Comparison of ENCODE assay signal across 9 cellular contexts in the genomic region with DNA sequence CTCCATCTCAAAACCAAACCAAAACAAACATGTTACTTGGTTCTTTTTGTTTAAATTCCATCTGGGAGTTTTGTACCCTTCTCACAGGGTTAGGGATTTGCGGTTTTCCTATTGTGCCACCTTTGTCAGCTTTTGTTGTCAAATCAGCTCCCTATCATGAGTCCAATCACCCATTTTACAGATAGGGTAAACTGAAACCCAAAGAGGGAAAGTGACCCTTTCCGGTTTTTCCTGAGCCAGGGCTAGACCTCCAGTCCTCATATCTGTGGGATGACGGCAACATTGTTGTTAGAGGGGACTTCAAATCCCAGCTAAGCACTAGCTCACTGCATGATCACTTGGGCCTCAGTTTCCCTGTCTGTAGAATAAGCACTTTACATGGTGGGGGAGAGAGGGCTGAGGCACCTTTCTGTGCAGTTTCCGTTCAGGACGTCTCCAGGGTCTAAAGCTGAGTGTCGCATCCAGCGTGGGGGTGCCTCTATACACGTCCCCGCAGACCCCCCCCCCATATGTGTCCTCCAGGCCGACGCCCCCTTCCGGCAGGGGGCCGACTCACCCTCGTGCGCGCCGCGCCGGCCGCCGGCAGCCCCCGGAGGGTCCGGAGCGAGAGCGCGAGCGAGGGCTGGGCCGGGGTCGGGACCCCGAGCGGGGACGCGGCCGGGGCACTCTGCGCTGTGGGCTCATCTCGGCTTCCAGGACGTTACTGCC. TPM values are rescaled to one million over a fixed set of nuclear protein-coding genes. Genes with fewer than 3 reads are reported as not detected.
DNase-seq lines count a peak whose midpoint lies in the region; ATAC-seq, FAIRE-seq and TF ChIP-seq lines count a peak whose summit lies in the region.
"Had no signal": no experiment of that assay in that cellular context is flagged by ENCODE, and none has a peak within 500 bp of the region (broad histone marks: within the 10 kb centered on the region; RNA-seq: fewer than 3 reads in every experiment).

No MANE protein-coding gene starts in this region.

- H3K4me1 ChIP-seq in A549: peaks cover 4% of the 10 kb centered on the region; the same call in 1 of the 3 replicates
- H3K4me1 ChIP-seq in HUES48 (ENCODE audit: control insufficient read depth, insufficient read depth, low read length): 0 out of 2 replicates have a peak, but pooled peaks cover 2% of the 10 kb centered on the region
- H3K4me1 ChIP-seq in mesenchymal stem cell (ENCODE audit: control insufficient read depth, insufficient read depth, low read depth, low read length): peaks cover 12% of the 10 kb centered on the region
- peaks cover 22% of the 10 kb centered on the region for H3K4me1 ChIP-seq in body of pancreas

- peak overlapping the region; percentile 27 for H4K91ac ChIP-seq in mesenchymal stem cell (ENCODE audit: low read length)

- no peak overlapping the region for H2AK5ac ChIP-seq in mesenchymal stem cell (ENCODE audit: low read length, severe bottlenecking)

- H3K36me3 ChIP-seq in HUES48 (ENCODE audit: control insufficient read depth, insufficient read depth, low read length) (no peaks in the 10 kb centered on the region), brain microvascular endothelial cell (replicated peaks) (no peaks in the 10 kb centered on the region), mesenchymal stem cell (ENCODE audit: control insufficient read depth in 1 of 2, insufficient read depth in 2 of 2, low read depth in 1 of 2, low read length in 2 of 2) (no peaks in the 10 kb centered on the region), body of pancreas (replicated peaks in 1 of 2; ENCODE audit: insufficient read depth in 1 of 2, low read depth in 2 of 2) (no peaks in the 10 kb centered on the region)

- TF ChIP-seq CTCF in A549 (IDR thresholded peaks at IDR 0.05) (no peak), brain microvascular endothelial cell (IDR thresholded peaks at IDR 0.05; ENCODE audit: low read depth, low read length, missing control alignments) (no peak), body of pancreas (IDR thresholded peaks at IDR 0.05) (no peak)

- no peak overlapping the region for H3K14ac ChIP-seq in mesenchymal stem cell (ENCODE audit: low read length in 2 of 2)

- peak overlapping the region; percentile 34 for H2BK120ac ChIP-seq in mesenchymal stem cell (ENCODE audit: low read depth, low read length)

- H3K9me3 ChIP-seq in A549 (peaks cover 10% of the 10 kb centered on the region; the same call in 2 of the 3 replicates), HUES48 (ENCODE audit: control insufficient read depth, insufficient read depth, low read length) (no peaks in the 10 kb centered on the region), mesenchymal stem cell (ENCODE audit: control insufficient read depth, low read length) (peaks cover 5% of the 10 kb centered on the region), body of pancreas (peaks cover 0 to 10% (median 0%) of the 10 kb centered on the region in 3 donors)

- no peak for TF ChIP-seq EP300 in A549 (IDR thresholded peaks at IDR 0.05)

- peaks cover 5% of the 10 kb centered on the region; the same call in 1 of the 2 replicates for H3K27me3 ChIP-seq in HUES48 (ENCODE audit: control insufficient read depth, insufficient read depth, low read length)
- H3K27me3 ChIP-seq in brain microvascular endothelial cell (replicated peaks): no peaks in the 10 kb centered on the region
- H3K27me3 ChIP-seq in mesenchymal stem cell (ENCODE audit: control insufficient read depth in 1 of 2, insufficient read depth in 1 of 2, low read length in 2 of 2): peaks cover 12 to 26% of the 10 kb centered on the region in 2 experiments
- peaks cover 0 to 11% of the 10 kb centered on the region in 2 donors for H3K27me3 ChIP-seq in body of pancreas

- H3K18ac ChIP-seq in mesenchymal stem cell (ENCODE audit: low read depth in 1 of 2, low read length in 2 of 2): peak overlapping the region in 1 of 2 experiments; percentile 83

- CTCF ChIA-PET in A549 (lab: Yijun Ruan, JAX): interaction anchor here (0.7 to 8.8 kb wide), 13 partner anchors 9 to 129 kb away, joined by 3 to 111 read pairs (median 4); partner anchors contain the start of genes MRPL34 and TMEM221

- H3K9ac ChIP-seq in HUES48 (ENCODE audit: low read depth, low read length): no peak overlapping the region
- H3K9ac ChIP-seq in mesenchymal stem cell (ENCODE audit: low read length): peak overlapping the region; percentile 70

- no peak overlapping the region for H2BK5ac ChIP-seq in mesenchymal stem cell (ENCODE audit: low read depth, low read length, poor library complexity, severe bottlenecking)

- no peak for TF ChIP-seq RAD21 in A549 (conservative IDR thresholded peaks at IDR 0.05 in 1 of 2, IDR thresholded peaks at IDR 0.05 in 1 of 2)

- no peak for TF ChIP-seq POLR2A in A549 (IDR thresholded peaks at IDR 0.05; ENCODE audit: low read length)
- TF ChIP-seq POLR2A in GM12891 (IDR thresholded peaks at IDR 0.05; ENCODE audit: low read depth, low read length): no peak
- no peak for TF ChIP-seq POLR2A in body of pancreas (IDR thresholded peaks at IDR 0.05)

- intact Hi-C loops in body of pancreas (cut with DNase I): no loop called here

- POLR2A ChIA-PET in A549 (lab: Yijun Ruan, JAX): interaction anchor here (0.9 kb wide), 1 partner anchor 52 kb away, joined by 10 read pairs; the partner anchor contains the start of gene GTPBP3

- peak overlapping the region; percentile 69 for H2AFZ ChIP-seq in mesenchymal stem cell (ENCODE audit: low read depth, low read length)

- 82% methylated on average over 5 of the region's 37 CpGs for WGBS in A549 (ENCODE audit: missing lambda C conversion rate)
- 6% methylated on average over 37 of the region's 37 CpGs for WGBS in mesenchymal stem cell
- WGBS in body of pancreas, 2 donors: 35 to 58% methylated on average over 3 to 7 of the region's 37 CpGs

- peak overlapping the region in 1 of 2 experiments; percentile 40 for H3K23ac ChIP-seq in mesenchymal stem cell (ENCODE audit: low read length in 2 of 2)

- no peaks in the 10 kb centered on the region for H3K79me1 ChIP-seq in mesenchymal stem cell (replicated peaks; ENCODE audit: low read length, poor library complexity, severe bottlenecking)

- ATAC-seq in A549 (no peak), body of pancreas (no peak)

- H3K4me2 ChIP-seq in A549: peak overlapping the region; percentile 97
- peak overlapping the region; percentile 91 for H3K4me2 ChIP-seq in mesenchymal stem cell (ENCODE audit: low read length, poor library complexity, severe bottlenecking)

- DNase-seq in A549 (ENCODE audit: low read depth in 1 of 2, low spot score in 1 of 2): no peak
- no peak for DNase-seq in brain microvascular endothelial cell
- no peak for DNase-seq in mesenchymal stem cell
- no peak for DNase-seq in caudate nucleus (lab: John Stamatoyannopoulos, UW)
- DNase-seq in GM12891 (ENCODE audit: insufficient read length, low spot score): no peak
- DNase-seq in NCI-H446 (lab: John Stamatoyannopoulos, UW): no peak
- DNase-seq in body of pancreas: no peak

- no peak overlapping the region for H2BK12ac ChIP-seq in mesenchymal stem cell (ENCODE audit: low read length in 2 of 2)

- H3K4me3 ChIP-seq in A549 (peak overlapping the region; percentile 47), HUES48 (ENCODE audit: low read depth, low read length) (peak overlapping the region; percentile 78), brain microvascular endothelial cell (ENCODE audit: low read depth, low read length) (peak overlapping the region; percentile 59), mesenchymal stem cell (ENCODE audit: insufficient read depth in 1 of 2, low read depth in 1 of 2, low read length in 2 of 2) (peak overlapping the region; percentile 41 to 82), body of pancreas (no peak overlapping the region)

- peak overlapping the region; percentile 72 for H4K8ac ChIP-seq in mesenchymal stem cell (ENCODE audit: low read length)

- H3K4ac ChIP-seq in mesenchymal stem cell (ENCODE audit: low read depth in 1 of 2, low read length in 2 of 2): no peak overlapping the region

- in situ Hi-C loops in brain microvascular endothelial cell (cut with HindIII; ENCODE audit: low pct_ligation_motif_present, low sequenced_read_pairs): no loop called here

- H3K27ac ChIP-seq in A549 (peak overlapping the region; percentile 62 to 78), HUES48 (ENCODE audit: low read depth, low read length) (no peak overlapping the region), brain microvascular endothelial cell (no peak overlapping the region), mesenchymal stem cell (ENCODE audit: low read length, poor library complexity, severe bottlenecking) (no peak overlapping the region), caudate nucleus (ENCODE audit: low read depth, low read length) (no peak overlapping the region), body of pancreas (no peak overlapping the region)

- no peak overlapping the region for H2BK15ac ChIP-seq in mesenchymal stem cell (ENCODE audit: low read depth, poor library complexity, severe bottlenecking)

- FAIRE-seq in A549 (lab: Jason Lieb, UNC) (no peak), GM12891 (lab: Jason Lieb, UNC) (no peak)

RNA-seq across cellular contexts. Expression of gene CCDC194, which starts 3.9 kb away (rescaled TPM):
- polyA plus RNA-seq in A549 (2011; rRNA removed) (not detected in 2 replicates), A549 (2017; fragmentation: RNase III; extraction: RNeasy Plus Mini Kit Qiagen cat#74134 plus additional on column Dnase treatment) (not detected in 3 replicates)
- polyA plus RNA-seq in A549 (2012; cell fraction: cytosol; rRNA removed): not detected in 2 replicates
- not detected in 2 replicates for polyA plus RNA-seq in A549 (2012; cell fraction: nucleus; rRNA removed)
- polyA minus RNA-seq in A549 (2011; rRNA and poly(A)+ RNA removed): not detected in 2 replicates
- 0.23 TPM for polyA plus RNA-seq in mesenchymal stem cell (2013, experiment 1 of 2)
- polyA plus RNA-seq in mesenchymal stem cell (2013, experiment 2 of 2): 0.11 TPM
- polyA plus RNA-seq in GM12891 (2012; ENCODE audit: low read depth, missing spikeins): 0.74 TPM
- not detected for total RNA-seq in body of pancreas

RNA-seq across cellular contexts. Expression of gene PLVAP, which starts 13.0 kb away (rescaled TPM):
- polyA plus RNA-seq in A549 (2011; rRNA removed) (not detected in 2 replicates), A549 (2017; fragmentation: RNase III; extraction: RNeasy Plus Mini Kit Qiagen cat#74134 plus additional on column Dnase treatment) (not detected in 3 replicates)
- polyA plus RNA-seq in A549 (2012; cell fraction: cytosol; rRNA removed): not detected in 2 replicates
- not detected in 2 replicates for polyA plus RNA-seq in A549 (2012; cell fraction: nucleus; rRNA removed)
- not detected in 2 replicates for polyA minus RNA-seq in A549 (2011; rRNA and poly(A)+ RNA removed)
- 0.04 TPM for polyA plus RNA-seq in mesenchymal stem cell (2013, experiment 1 of 2)
- polyA plus RNA-seq in mesenchymal stem cell (2013, experiment 2 of 2): 0.33 TPM
- polyA plus RNA-seq in GM12891 (2012; ENCODE audit: low read depth, missing spikeins): 0.28 TPM
- 10 to 100 TPM; 37.9 to 49.8 TPM for total RNA-seq in body of pancreas
- total RNA-seq: G401 had no signal

RNA-seq across cellular contexts. Expression of gene BST2, which starts 15.3 kb away (rescaled TPM):
- polyA plus RNA-seq in A549 (2011; rRNA removed): 0.24 and 0.26 TPM in 2 replicates
- 0.13 TPM in 2 replicates for polyA plus RNA-seq in A549 (2012; cell fraction: cytosol; rRNA removed)
- polyA plus RNA-seq in A549 (2012; cell fraction: nucleus; rRNA removed): 0.10 and 0.13 TPM in 2 replicates
- polyA plus RNA-seq in A549 (2017; fragmentation: RNase III; extraction: RNeasy Plus Mini Kit Qiagen cat#74134 plus additional on column Dnase treatment): 0.12 to 0.18 TPM in 2 of 3 replicates, not detected in the other
- polyA minus RNA-seq in A549 (2011; rRNA and poly(A)+ RNA removed): 0.21 TPM in 1 of 2 replicates, not detected in the other
- 56.3 TPM for polyA plus RNA-seq in mesenchymal stem cell (2013, experiment 1 of 2)
- polyA plus RNA-seq in mesenchymal stem cell (2013, experiment 2 of 2): 55.0 TPM
- 356 TPM for polyA plus RNA-seq in GM12891 (2012; ENCODE audit: low read depth, missing spikeins)
- total RNA-seq in body of pancreas: 10 to 100 TPM; 34.3 to 43.6 TPM

RNA-seq across cellular contexts. Expression of gene MVB12A, which starts 29.7 kb away (rescaled TPM):
- 18.3 and 19.1 TPM in 2 replicates for polyA plus RNA-seq in A549 (2011; rRNA removed)
- 36.1 and 51.9 TPM in 2 replicates for polyA plus RNA-seq in A549 (2012; cell fraction: cytosol; rRNA removed)
- 51.9 and 58.3 TPM in 2 replicates for polyA plus RNA-seq in A549 (2012; cell fraction: nucleus; rRNA removed)
- polyA plus RNA-seq in A549 (2017; fragmentation: RNase III; extraction: RNeasy Plus Mini Kit Qiagen cat#74134 plus additional on column Dnase treatment): 26.8 to 30.2 TPM (median 27.7 TPM) in 3 replicates
- polyA minus RNA-seq in A549 (2011; rRNA and poly(A)+ RNA removed): 17.0 and 18.8 TPM in 2 replicates
- polyA plus RNA-seq in mesenchymal stem cell (2013, experiment 1 of 2): 69.3 TPM
- polyA plus RNA-seq in mesenchymal stem cell (2013, experiment 2 of 2): 64.2 TPM
- polyA plus RNA-seq in GM12891 (2012; ENCODE audit: low read depth, missing spikeins): 23.3 TPM
- 10 to 100 TPM; 33.3 to 34.8 TPM for total RNA-seq in body of pancreas

RNA-seq across cellular contexts. Expression of gene GTPBP3, which starts 52.8 kb away (rescaled TPM):
- polyA plus RNA-seq in A549 (2011; rRNA removed) (9.5 and 10.6 TPM in 2 replicates), A549 (2017; fragmentation: RNase III; extraction: RNeasy Plus Mini Kit Qiagen cat#74134 plus additional on column Dnase treatment) (17.9 to 21.7 TPM (median 19.3 TPM) in 3 replicates)
- 21.5 and 28.7 TPM in 2 replicates for polyA plus RNA-seq in A549 (2012; cell fraction: cytosol; rRNA removed)
- 73.4 and 90.0 TPM in 2 replicates for polyA plus RNA-seq in A549 (2012; cell fraction: nucleus; rRNA removed)
- 4.8 and 5.5 TPM in 2 replicates for polyA minus RNA-seq in A549 (2011; rRNA and poly(A)+ RNA removed)
- 8.4 TPM for polyA plus RNA-seq in mesenchymal stem cell (2013, experiment 1 of 2)
- polyA plus RNA-seq in mesenchymal stem cell (2013, experiment 2 of 2): 8.6 TPM
- polyA plus RNA-seq in GM12891 (2012; ENCODE audit: low read depth, missing spikeins): 11.2 TPM
- total RNA-seq in body of pancreas: 100 to 1,000 TPM in 1 of 2 donors, 10 to 100 TPM in 1; 13.7 to 127 TPM

Comparison
In these comparisons a context has a peak if more than half of its experiments do, and no peak if none do; other contexts are left out.
1. H3K27ac ChIP-seq: peak in A549 (2 of 2); none in HUES48 (single experiment), brain microvascular endothelial cell (single experiment), mesenchymal stem cell (single experiment), caudate nucleus (single experiment) and body of pancreas (0 of 4).
2. H3K4me3 ChIP-seq: peak in A549 (single experiment), HUES48 (single experiment), brain microvascular endothelial cell (single experiment) and mesenchymal stem cell (2 of 2); none in body of pancreas (0 of 2).